In the genomic region with DNA sequence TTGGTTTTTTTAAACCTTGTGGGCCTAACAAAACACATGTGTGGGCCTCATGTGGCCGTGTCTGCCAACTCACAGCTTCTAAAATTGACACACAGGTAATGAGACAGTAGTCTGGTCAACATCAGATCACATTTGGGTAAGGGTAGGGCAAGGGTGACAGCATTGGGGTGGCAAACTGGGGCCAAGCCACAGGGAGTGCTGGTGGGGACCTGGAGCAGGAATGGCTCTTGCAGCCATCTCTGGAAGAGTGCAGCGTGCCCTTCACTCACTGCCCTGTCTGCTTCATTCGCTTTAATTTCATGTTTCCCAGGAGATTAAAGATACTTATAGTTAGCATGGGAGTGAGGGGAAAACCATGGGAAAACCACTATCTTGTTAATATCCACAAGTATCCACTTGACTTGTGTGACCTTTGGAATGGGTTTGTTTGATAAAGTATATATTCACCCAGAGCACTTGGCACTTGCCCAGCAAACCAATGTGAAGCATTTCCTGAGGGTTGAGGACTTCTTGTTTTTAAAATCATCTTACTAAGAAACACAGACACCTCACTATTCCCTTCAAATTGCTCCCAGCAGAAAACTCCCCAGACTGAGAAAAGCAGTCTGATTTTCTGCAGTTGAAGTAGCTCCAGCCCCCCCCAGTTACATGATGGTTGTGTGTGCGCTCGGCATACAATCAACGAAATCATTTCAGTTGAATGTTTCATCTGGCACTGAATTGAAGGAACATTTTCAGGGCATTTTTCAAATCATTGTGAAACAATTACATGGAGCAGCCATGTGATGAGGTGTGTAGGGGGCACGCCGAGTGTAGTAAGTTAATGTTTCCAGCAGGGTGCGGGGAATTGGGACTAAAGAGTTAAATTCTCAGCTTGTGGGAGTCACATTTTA, we compare ENCODE assay signal across 9 cellular contexts.
DNase-seq lines count a peak whose midpoint lies in the region; ATAC-seq, FAIRE-seq and TF ChIP-seq lines count a peak whose summit lies in the region.
"Had no signal": no experiment of that assay in that cellular context is flagged by ENCODE, and none has a peak within 500 bp of the region (broad histone marks: within the 10 kb centered on the region; RNA-seq: fewer than 3 reads in every experiment).

No MANE protein-coding gene starts in this region.

- H3K9me1 ChIP-seq in K562 (ENCODE audit: control insufficient read depth, insufficient read depth, low read length), result no peaks in the 10 kb centered on the region

- no peak overlapping the region for H3K27ac ChIP-seq in K562 (ENCODE audit: extremely low read depth, low read depth, low read length)
- peak overlapping the region; percentile 63 for H3K27ac ChIP-seq in suprapubic skin

- TF ChIP-seq CTCF in Loucy (conservative IDR thresholded peaks at IDR 0.05; ENCODE audit: low read length) (peak; percentile 44), K562 (IDR thresholded peaks at IDR 0.05 in 2 of 3, conservative IDR thresholded peaks at IDR 0.05 in 1 of 3; ENCODE audit: insufficient read depth in 2 of 3, low read depth in 1 of 3, low read length in 3 of 3) (peak; percentile 1 to 32 (median 31); a peak in 3 of 6 replicates), suprapubic skin (IDR thresholded peaks at IDR 0.05) (no peak), GM13977 (IDR thresholded peaks at IDR 0.05; ENCODE audit: extremely low read depth, insufficient read depth, missing control alignments) (no peak)

- no peaks in the 10 kb centered on the region for H3K4me1 ChIP-seq in Loucy (ENCODE audit: insufficient read depth, low read length, poor library complexity, severe bottlenecking)
- H3K4me1 ChIP-seq in K562 (replicated peaks in 1 of 2; ENCODE audit: control insufficient read depth in 2 of 2, insufficient read depth in 2 of 2, low read length in 2 of 2), result peaks cover 11 to 33% of the 10 kb centered on the region in 2 experiments; a peak in 4 of 5 replicates
- H3K4me1 ChIP-seq in suprapubic skin, result peaks cover 48% of the 10 kb centered on the region
- no peaks in the 10 kb centered on the region for H3K4me1 ChIP-seq in HAP-1

- no peak overlapping the region for H3K4me2 ChIP-seq in Loucy (ENCODE audit: low read depth, low read length, poor library complexity, severe bottlenecking)
- no peak overlapping the region for H3K4me2 ChIP-seq in K562 (ENCODE audit: insufficient read depth, low read length)

- DNase-seq in K562 (ENCODE audit: extremely low read depth in 1 of 4, low spot score in 3 of 4) (peak; percentile 27 to 56 (median 43)), left colon (peak; percentile 66 to 83), suprapubic skin (ENCODE audit: low spot score in 2 of 2) (no peak), SHP77 (lab: John Stamatoyannopoulos, UW) (no peak), GM13977 (ENCODE audit: low spot score) (no peak), HAP-1 (ENCODE audit: low spot score in 2 of 2) (no peak)
- DNase-seq: activated CD4-positive, alpha-beta T cell treated with anti-CD3 and anti-CD28 coated beads, Interleukin-2, amount 50 U/mL, for 48 hours; NCI-H526 had no signal

- H2AFZ ChIP-seq in Loucy (ENCODE audit: low read length) (no peak overlapping the region), K562 (ENCODE audit: low read depth, low read length) (no peak overlapping the region; the same call in 1 of the 2 replicates)

- H4K20me1 ChIP-seq in Loucy (ENCODE audit: insufficient read depth, low read length, poor library complexity, severe bottlenecking) (no peaks in the 10 kb centered on the region), K562 (replicated peaks; ENCODE audit: control insufficient read depth, insufficient read depth, low read length) (no peaks in the 10 kb centered on the region)

- H3K79me2 ChIP-seq in Loucy (ENCODE audit: insufficient read depth, low read length), result no peaks in the 10 kb centered on the region
- H3K79me2 ChIP-seq in K562 (ENCODE audit: control insufficient read depth, insufficient read depth, low read length), result no peaks in the 10 kb centered on the region

- H3K4me3 ChIP-seq in Loucy (ENCODE audit: low read length, poor library complexity, severe bottlenecking) (no peak overlapping the region), K562 (no peak overlapping the region), suprapubic skin (no peak overlapping the region), HAP-1 (no peak overlapping the region)

- no peaks in the 10 kb centered on the region for H3F3A ChIP-seq in Loucy (ENCODE audit: low read depth)

- 88% methylated on average over 9 of the region's 9 CpGs for WGBS in K562 (ENCODE audit: insufficient coverage, low coverage, missing lambda C conversion rate)
- 57% methylated on average over 9 of the region's 9 CpGs for WGBS in suprapubic skin

- ATAC-seq in K562, result peak; percentile 57
- ATAC-seq in left colon, result peak; percentile 68

- H3K9me2 ChIP-seq in Loucy (replicated peaks; ENCODE audit: low read depth, low read length), result no peaks in the 10 kb centered on the region

- in situ Hi-C loops in K562 (cut with MboI), result loop anchor here (5.0 kb wide), 1 partner anchor 212 kb away; a partner anchor contains a TSS
- in situ Hi-C loops in GM13977 (cut with MboI; ENCODE audit: low pct_unique_long_range_greater_than_20kb, low sequenced_read_pairs, unreplicated experiment), result no loop called here
- in situ Hi-C loops in HAP-1 (cut with MboI; ENCODE audit: low sequenced_read_pairs), result no loop called here

- H3K36me3 ChIP-seq in Loucy (ENCODE audit: insufficient read depth, low read length) (peaks cover 20% of the 10 kb centered on the region; the same call in 1 of the 2 replicates), K562 (ENCODE audit: control insufficient read depth, insufficient read depth, low read length) (peaks cover 67% of the 10 kb centered on the region), suprapubic skin (peaks cover 52% of the 10 kb centered on the region), HAP-1 (replicated peaks) (peaks cover 8% of the 10 kb centered on the region)

- peaks cover 5% of the 10 kb centered on the region for H3K9me3 ChIP-seq in Loucy (ENCODE audit: insufficient read depth, low read depth, low read length)
- H3K9me3 ChIP-seq in K562 (replicated peaks; ENCODE audit: control insufficient read depth, insufficient read depth, low read depth, low read length), result peaks cover 10% of the 10 kb centered on the region
- H3K9me3 ChIP-seq in suprapubic skin, result no peaks in the 10 kb centered on the region
- H3K9me3 ChIP-seq in HAP-1, result no peaks in the 10 kb centered on the region

- BruUV-seq in K562 (replicated peaks; lab: Mats Ljungman, UMichigan), result no TSS peak

- CTCF ChIA-PET in K562 (lab: Yijun Ruan, JAX; ENCODE audit: low intra/inter-chr PET ratio), result interaction anchor here (0.6 kb wide), 1 partner anchor 252 kb away, joined by 3 read pairs; no protein-coding TSS in a partner anchor

- no peak for TF ChIP-seq POLR2A in K562 (conservative IDR thresholded peaks at IDR 0.05)
- no peak for TF ChIP-seq POLR2A in suprapubic skin (IDR thresholded peaks at IDR 0.05)

- FAIRE-seq in K562 (lab: Jason Lieb, UNC), result no peak

- intact Hi-C loops in K562 (cut with micrococcal nuclease), result loop anchor here (2.0 to 5.0 kb wide), 4 partner anchors 72 to 197 kb away; no protein-coding TSS in a partner anchor
- intact Hi-C loops in left colon (cut with DNase I, micrococcal nuclease), result loop anchor here in 1 of 2 donors (5.0 kb wide), 1 partner anchor 212 kb away; a partner anchor contains a TSS

- POLR2A ChIA-PET in K562 (lab: Yijun Ruan, JAX), result interaction anchor here (0.9 to 1.2 kb wide), 2 partner anchors 10 to 23 kb away, joined by 3 read pairs; no protein-coding TSS in a partner anchor

- H3K27me3 ChIP-seq in Loucy (ENCODE audit: insufficient read depth, low read length, poor library complexity, severe bottlenecking), result no peaks in the 10 kb centered on the region
- no peaks in the 10 kb centered on the region for H3K27me3 ChIP-seq in K562 (ENCODE audit: control insufficient read depth in 2 of 2, insufficient read depth in 2 of 2, low read length in 2 of 2)
- H3K27me3 ChIP-seq in suprapubic skin, result no peaks in the 10 kb centered on the region
- no peaks in the 10 kb centered on the region for H3K27me3 ChIP-seq in HAP-1 (ENCODE audit: low read depth)

- TF ChIP-seq RAD21 in K562 (CRISPR knock-in tag; conservative IDR thresholded peaks at IDR 0.05 in 1 of 2, IDR thresholded peaks at IDR 0.05 in 1 of 2), result no peak

- TF ChIP-seq EP300 in K562 (IDR thresholded peaks at IDR 0.05; ENCODE audit: low read length), result no peak
- no peak for TF ChIP-seq EP300 in suprapubic skin (IDR thresholded peaks at IDR 0.05)

- H3K9ac ChIP-seq in Loucy (ENCODE audit: low read depth, low read length, poor library complexity, severe bottlenecking) (no peak overlapping the region), K562 (ENCODE audit: insufficient read depth in 1 of 2, low read depth in 2 of 2, low read length in 2 of 2) (0 out of 4 replicates have a peak overlapping the region, but pooled peaks of 1 of the 2 experiments have one; percentile 40)

TF ChIP-seq in K562, 482 proteins besides CTCF, POLR2A, EP300 and RAD21:
- TF ChIP-seq TCF7 (IDR thresholded peaks at IDR 0.05; ENCODE audit: borderline replicate concordance), result no peak
- TF ChIP-seq CXXC5 (CRISPR knock-in tag; IDR thresholded peaks at IDR 0.05), result 0 out of 2 replicates have a peak, but pooled peaks have one; percentile 7
- peak; percentile 45 for TF ChIP-seq NFIC (IDR thresholded peaks at IDR 0.05)

Comparison
In these comparisons a context has a peak if more than half of its experiments do, and no peak if none do; other contexts are left out.
1. CTCF ChIP-seq: peak in Loucy (single experiment) and K562 (3 of 3); none in suprapubic skin (0 of 2) and GM13977 (single experiment).
2. DNase-seq: peak in K562 (4 of 4) and left colon (2 of 2); none in suprapubic skin (0 of 2), SHP77 (0 of 2), GM13977 (single experiment) and HAP-1 (0 of 2).